25 cellular contexts compared by ENCODE assay signal in genomic region chr5:53386341-53386740, GRCh38.
"Had no signal": no experiment of that assay in that cellular context is flagged by ENCODE, and none has a peak within 500 bp of the region (broad histone marks: within the 10 kb centered on the region; RNA-seq: fewer than 3 reads in every experiment).

No MANE protein-coding gene starts in this region.

- H3K9me3 ChIP-seq: lower lobe of right lung, pancreas, prostate gland had no signal

- H3K27me3 ChIP-seq: left lung, pancreas, spleen, suprapubic skin, tibial artery, upper lobe of right lung had no signal

- H3K4me1 ChIP-seq: left lung, lower lobe of right lung, pancreas, prostate gland, spleen, suprapubic skin, tibial artery, upper lobe of right lung had no signal

- ATAC-seq: left colon; left lung; lower lobe of right lung; naive thymus-derived CD8-positive, alpha-beta T cell; pancreas; right cardiac atrium; sciatic nerve; stimulated activated effector memory CD8-positive, alpha-beta T cell treated with anti-CD3 and anti-CD28 coated beads, Interleukin-12 subunit alpha, Interleukin-12 subunit beta, amount 100 ng/mL, for 72 hours; upper lobe of right lung had no signal

- DNase-seq: kidney; left colon; left lung; lower lobe of right lung; mammary epithelial cell; mesenchymal stem cell; naive thymus-derived CD8-positive, alpha-beta T cell; nucleus accumbens; pancreas; posterior cingulate gyrus; retina; right cardiac atrium; small intestine; spleen; stimulated activated CD4-positive, alpha-beta T cell treated with anti-CD3 and anti-CD28 coated beads, Interleukin-4, amount 100 ng/mL, for 24 hours; stimulated activated naive CD4-positive, alpha-beta T cell; tibial artery; trophoblast cell; upper lobe of right lung had no signal

- H3K36me3 ChIP-seq: left lung, lower lobe of right lung, pancreas, prostate gland, spleen, suprapubic skin, thoracic aorta, tibial artery, upper lobe of right lung had no signal

- FAIRE-seq: kidney, pancreas, urothelium cell line had no signal

- H3K27ac ChIP-seq: left lung, lower lobe of right lung, pancreas, prostate gland, spleen, suprapubic skin, thoracic aorta, tibial artery, upper lobe of right lung had no signal

- H3K4me3 ChIP-seq: left lung, lower lobe of right lung, pancreas, prostate gland, spleen, suprapubic skin, thoracic aorta, tibial artery, upper lobe of right lung had no signal
